15 cellular contexts compared by ENCODE assay signal in the genomic region with DNA sequence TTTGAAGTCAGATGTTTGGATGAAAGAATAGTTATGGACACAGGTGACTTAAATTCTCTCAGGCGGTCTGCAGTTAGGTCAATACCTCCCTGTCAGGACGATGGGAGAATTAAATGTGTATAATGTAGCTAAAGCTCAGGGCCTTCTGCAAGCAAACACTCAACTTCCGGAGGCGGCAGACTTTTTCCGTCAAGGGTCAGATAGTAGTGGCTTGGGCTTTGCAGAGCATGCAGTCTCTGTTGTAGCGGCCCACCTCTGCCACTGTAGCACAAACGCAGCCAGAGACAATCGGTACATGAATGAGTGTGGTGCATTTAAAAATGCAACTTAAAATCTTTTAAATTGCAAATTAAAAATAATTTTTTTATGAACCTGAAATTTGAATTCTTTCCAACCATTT. TPM values are rescaled to one million over a fixed set of nuclear protein-coding genes. Genes with fewer than 3 reads are reported as not detected.
DNase-seq lines count a peak whose midpoint lies in the region; ATAC-seq and TF ChIP-seq lines count a peak whose summit lies in the region.
"Had no signal": no experiment of that assay in that cellular context is flagged by ENCODE, and none has a peak within 500 bp of the region (broad histone marks: within the 10 kb centered on the region; RNA-seq: fewer than 3 reads in every experiment).

No MANE protein-coding gene starts in this region.

- H3K27me3 Mint-ChIP-seq in activated T-cell treated with anti-CD3 and anti-CD28 coated beads, Interleukin-2, amount 50 U/mL, for 72 hours (ENCODE audit: low read depth) = no peaks in the 10 kb centered on the region
- peaks cover 3% of the 10 kb centered on the region for H3K27me3 Mint-ChIP-seq in nephron progenitor cell (ENCODE audit: low read depth, poor library complexity)

- ATAC-seq in activated T-cell treated with anti-CD3 and anti-CD28 coated beads, Interleukin-2, amount 50 U/mL, for 72 hours (replicated peaks in 1 of 2) = peak; percentile 37 to 57
- ATAC-seq in activated naive CD4-positive, alpha-beta T cell treated with anti-CD3 and anti-CD28 coated beads, Interleukin-2, amount 50 U/mL, for 72 hours = peak; percentile 32 to 35
- ATAC-seq in HG03139 (IDR thresholded peaks at IDR 0.05; ENCODE audit: unreplicated experiment) = no peak

- H3K4me3 Mint-ChIP-seq in activated T-cell treated with anti-CD3 and anti-CD28 coated beads, Interleukin-2, amount 50 U/mL, for 72 hours = peak overlapping the region; percentile 44 to 47
- no peak overlapping the region for H3K4me3 Mint-ChIP-seq in nephron progenitor cell

- H3K9me3 Mint-ChIP-seq in activated T-cell treated with anti-CD3 and anti-CD28 coated beads, Interleukin-2, amount 50 U/mL, for 72 hours = no peaks in the 10 kb centered on the region
- H3K9me3 Mint-ChIP-seq in activated naive CD4-positive, alpha-beta T cell treated with anti-CD3 and anti-CD28 coated beads, Interleukin-2, amount 50 U/mL, for 72 hours = no peaks in the 10 kb centered on the region
- H3K9me3 Mint-ChIP-seq in nephron progenitor cell = no peaks in the 10 kb centered on the region

- no peaks in the 10 kb centered on the region for H3K36me3 Mint-ChIP-seq in activated T-cell treated with anti-CD3 and anti-CD28 coated beads, Interleukin-2, amount 50 U/mL, for 72 hours (ENCODE audit: insufficient read depth in 2 of 2)
- H3K36me3 Mint-ChIP-seq in activated naive CD4-positive, alpha-beta T cell treated with anti-CD3 and anti-CD28 coated beads, Interleukin-2, amount 50 U/mL, for 72 hours = peaks cover 0 to 18% of the 10 kb centered on the region in 2 donors
- no peaks in the 10 kb centered on the region for H3K36me3 Mint-ChIP-seq in nephron progenitor cell (ENCODE audit: low read depth)

- H3K27ac Mint-ChIP-seq in activated T-cell treated with anti-CD3 and anti-CD28 coated beads, Interleukin-2, amount 50 U/mL, for 72 hours = no peak overlapping the region
- H3K27ac Mint-ChIP-seq in activated naive CD4-positive, alpha-beta T cell treated with anti-CD3 and anti-CD28 coated beads, Interleukin-2, amount 50 U/mL, for 72 hours = peak overlapping the region; percentile 60 to 72
- H3K27ac Mint-ChIP-seq in nephron progenitor cell = peak overlapping the region; percentile 33

- peaks cover 48% of the 10 kb centered on the region for H3K4me1 Mint-ChIP-seq in activated T-cell treated with anti-CD3 and anti-CD28 coated beads, Interleukin-2, amount 50 U/mL, for 72 hours (ENCODE audit: low read depth)
- H3K4me1 Mint-ChIP-seq in nephron progenitor cell = peaks cover 38% of the 10 kb centered on the region

- TF ChIP-seq CTCF in nephron progenitor cell (IDR thresholded peaks at IDR 0.05) = no peak

- no peak for DNase-seq in activated T-cell treated with anti-CD3 and anti-CD28 coated beads, Interleukin-2, amount 50 U/mL, for 72 hours
- no peak for DNase-seq in activated T-cell treated with anti-CD3 and anti-CD28 coated beads, Interleukin-2, amount 50 U/mL, for 1 hour
- peak; percentile 86 for DNase-seq in NCI-H69 (lab: John Stamatoyannopoulos, UW)
- no peak for DNase-seq in activated naive CD4-positive, alpha-beta T cell treated with anti-CD3 and anti-CD28 coated beads, Interleukin-2, amount 50 U/mL, for 72 hours (ENCODE audit: low spot score in 2 of 2)
- DNase-seq in nephron progenitor cell = no peak
- no peak for DNase-seq in AG08396 (ENCODE audit: low spot score)
- no peak for DNase-seq in DMS79 (lab: John Stamatoyannopoulos, UW)
- DNase-seq: ACHN, Calu3, GOT3, hippocampal formation, left ventricle myocardium inferior, OCI-M1, small intestine had no signal

RNA-seq across cellular contexts. Expression of a gene that starts 47.4 kb away (rescaled TPM):
- 1 to 10 TPM; 7.1 to 9.0 TPM for total RNA-seq in activated T-cell treated with anti-CD3 and anti-CD28 coated beads, Interleukin-2, amount 50 U/mL, for 72 hours
- total RNA-seq in activated naive CD4-positive, alpha-beta T cell treated with anti-CD3 and anti-CD28 coated beads, Interleukin-2, amount 50 U/mL, for 72 hours = 1 to 10 TPM; 7.8 to 9.5 TPM
